9 cellular contexts compared by ENCODE assay signal in the genomic region with DNA sequence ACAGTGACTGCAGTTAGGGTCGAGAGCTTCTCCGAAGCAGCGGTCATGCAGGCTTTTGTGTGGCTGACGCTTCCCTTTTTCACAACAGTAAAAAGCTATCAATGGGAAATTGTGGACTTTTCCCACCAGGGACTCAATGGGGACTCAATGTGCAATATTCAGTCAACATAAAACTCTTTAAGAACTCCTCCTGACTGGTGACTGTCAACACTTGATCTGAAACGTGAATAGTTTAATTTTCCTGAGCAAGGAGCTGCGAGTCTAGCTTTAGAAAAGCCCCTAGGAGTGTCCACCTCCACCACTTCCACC. TPM values are rescaled to one million over a fixed set of nuclear protein-coding genes. Genes with fewer than 3 reads are reported as not detected.
DNase-seq lines count a peak whose midpoint lies in the region; ATAC-seq, FAIRE-seq and TF ChIP-seq lines count a peak whose summit lies in the region.
"Had no signal": no experiment of that assay in that cellular context is flagged by ENCODE, and none has a peak within 500 bp of the region (broad histone marks: within the 10 kb centered on the region; RNA-seq: fewer than 3 reads in every experiment).

No MANE protein-coding gene starts in this region.

- DNase-seq in BJ (ENCODE audit: low read depth), result no peak
- no peak for DNase-seq in MCF 10A (ENCODE audit: unreplicated experiment)
- DNase-seq in natural killer cell, result no peak
- no peak for DNase-seq in small intestine
- no peak for DNase-seq in NCI-H2029 treated with DMSO at 0.1 percent for 48 hours (lab: John Stamatoyannopoulos, UW)
- DNase-seq in T-helper 9 cell, result no peak
- DNase-seq in D341Med (ENCODE audit: low spot score), result no peak
- DNase-seq: NCI-H524 treated with DMSO at 0.1 percent for 48 hours had no signal

- CTCF ChIA-PET in BJ (lab: Yijun Ruan, JAX), result interaction anchor here (0.8 to 3.2 kb wide), 4 partner anchors 15 to 155 kb away, joined by 3 to 11 read pairs (median 4); a partner anchor contains a TSS
- CTCF ChIA-PET in MCF 10A (lab: Yijun Ruan, JAX), result interaction anchor here (0.6 kb wide), 2 partner anchors 46 to 432 kb away, joined by 3 read pairs; no protein-coding TSS in a partner anchor

- ATAC-seq in natural killer cell, result no peak

- POLR2A ChIA-PET in BJ (lab: Charles Lee) (no interaction called here), MCF 10A (lab: Yijun Ruan, JAX) (interaction anchor here (0.6 to 3.1 kb wide), 16 partner anchors 9 to 431 kb away, joined by 3 to 14 read pairs (median 4); a partner anchor contains a TSS)

- H3K4me3 ChIP-seq in BJ (ENCODE audit: low read depth, low read length) (peak overlapping the region; percentile 61; the same call in 1 of the 2 replicates), KMS-11 (IDR thresholded peaks at IDR 0.05; ENCODE audit: insufficient read depth, low read depth, low read length) (no peak overlapping the region), small intestine (ENCODE audit: low read depth in 1 of 2, low read length in 2 of 2) (no peak overlapping the region)

- H3K27ac ChIP-seq in KMS-11, result no peak overlapping the region
- H3K27ac ChIP-seq in small intestine (ENCODE audit: low read depth in 1 of 2, low read length in 1 of 2), result no peak overlapping the region

- no peak overlapping the region for H2AFZ ChIP-seq in KMS-11 (ENCODE audit: low read depth)

- no peak for FAIRE-seq in small intestine (lab: Jason Lieb, UNC)

- 67 to 75% (median 67%) methylated on average over 6 of the region's 6 CpGs for WGBS in small intestine, 3 donors

- H3K27me3 ChIP-seq in BJ (ENCODE audit: control insufficient read depth, insufficient read depth, low read length) (no peaks in the 10 kb centered on the region), KMS-11 (ENCODE audit: insufficient read depth, low read depth) (no peaks in the 10 kb centered on the region; the same call in 1 of the 2 replicates), small intestine (ENCODE audit: control insufficient read depth in 2 of 2, insufficient read depth in 2 of 2, low read length in 2 of 2) (peaks cover 0 to 6% of the 10 kb centered on the region in 2 donors)

- H3K9me3 Mint-ChIP-seq in MCF 10A (ENCODE audit: unreplicated experiment) (no peaks in the 10 kb centered on the region), natural killer cell (no peaks in the 10 kb centered on the region)

- H3K4me1 ChIP-seq in KMS-11 (ENCODE audit: low read depth, poor library complexity, severe bottlenecking) (peaks cover 4% of the 10 kb centered on the region), small intestine (ENCODE audit: control insufficient read depth in 2 of 2, insufficient read depth in 1 of 2, low read depth in 1 of 2, low read length in 1 of 2) (peaks cover 0 to 3% of the 10 kb centered on the region in 2 donors)

- TF ChIP-seq CTCF in BJ (IDR thresholded peaks at IDR 0.05; ENCODE audit: insufficient read depth, low read depth, low read length), result no peak
- TF ChIP-seq CTCF in KMS-11 (conservative IDR thresholded peaks at IDR 0.05; ENCODE audit: low read depth, low read length), result no peak
- no peak for TF ChIP-seq CTCF in MCF 10A (IDR thresholded peaks at IDR 0.05; ENCODE audit: unreplicated experiment)
- no peak for TF ChIP-seq CTCF in natural killer cell (IDR thresholded peaks at IDR 0.05)

- H3K4me2 ChIP-seq in KMS-11, result peak overlapping the region; percentile 80

- H3K36me3 Mint-ChIP-seq in MCF 10A (ENCODE audit: insufficient read depth, unreplicated experiment) (peaks cover 20% of the 10 kb centered on the region), natural killer cell (no peaks in the 10 kb centered on the region)

- H3K9ac ChIP-seq in KMS-11, result peak overlapping the region; percentile 99; the same call in 1 of the 2 replicates

- H3K36me3 ChIP-seq in BJ (ENCODE audit: control insufficient read depth, insufficient read depth, low read length), result peaks cover 8% of the 10 kb centered on the region
- H3K36me3 ChIP-seq in KMS-11 (ENCODE audit: insufficient read depth), result no peaks in the 10 kb centered on the region
- H3K36me3 ChIP-seq in small intestine (ENCODE audit: control insufficient read depth in 2 of 2, insufficient read depth in 2 of 2, low read length in 2 of 2), result peaks cover 2% of the 10 kb centered on the region in 2 donors

- intact Hi-C loops in MCF 10A (cut with micrococcal nuclease), result loop anchor here (2.0 to 10.0 kb wide), 3 partner anchors 143 to 443 kb away; no protein-coding TSS in a partner anchor
- intact Hi-C loops in natural killer cell (cut with micrococcal nuclease), result no loop called here

- H3K9me3 ChIP-seq in small intestine (ENCODE audit: control insufficient read depth, low read depth), result no peaks in the 10 kb centered on the region

- H3K4me1 Mint-ChIP-seq in MCF 10A (ENCODE audit: insufficient read depth, unreplicated experiment), result peaks cover 12% of the 10 kb centered on the region
- peaks cover 5 to 27% of the 10 kb centered on the region in 2 donors for H3K4me1 Mint-ChIP-seq in natural killer cell

- no TSS peak for BruUV-seq in MCF 10A (replicated peaks; lab: Mats Ljungman, UMichigan)

- H3K79me2 ChIP-seq in KMS-11 (ENCODE audit: insufficient read depth, low read depth), result peaks cover 24% of the 10 kb centered on the region

- H3K4me3 Mint-ChIP-seq in MCF 10A (ENCODE audit: unreplicated experiment) (peak overlapping the region; percentile 79), natural killer cell (peak overlapping the region; percentile 60)

- no peaks in the 10 kb centered on the region for H4K20me1 ChIP-seq in KMS-11 (ENCODE audit: insufficient read depth)

- H3K27me3 Mint-ChIP-seq in MCF 10A (ENCODE audit: insufficient read depth, unreplicated experiment) (peaks cover under 1% of the 10 kb centered on the region), natural killer cell (ENCODE audit: low read depth in 2 of 2) (peaks cover 0 to 3% of the 10 kb centered on the region in 2 donors)

- H3K27ac Mint-ChIP-seq in MCF 10A (ENCODE audit: low read depth, unreplicated experiment), result peak overlapping the region; percentile 35
- peak overlapping the region in 1 of 2 donors; percentile 75 for H3K27ac Mint-ChIP-seq in natural killer cell

RNA-seq across cellular contexts. Expression of a gene that starts 28.7 kb away (rescaled TPM):
- polyA plus RNA-seq in BJ (2011; rRNA removed) (24.9 and 32.1 TPM in 2 replicates), small intestine (10 to 100 TPM; 47.2 to 85.7 (median 70.5) TPM)
- polyA minus RNA-seq in BJ (2011; rRNA and poly(A)+ RNA removed), result 24.5 and 27.8 TPM in 2 replicates
- total RNA-seq in MCF 10A (2022) (44.1 and 49.6 TPM in 2 replicates), natural killer cell (10 to 100 TPM; 89.6 to 99.9 (median 96.3) TPM)

RNA-seq across cellular contexts. Expression of a gene that starts 52.5 kb away (rescaled TPM):
- 0.98 and 1.2 TPM in 2 replicates for polyA plus RNA-seq in BJ (2011; rRNA removed)
- 0.09 and 0.10 TPM in 2 replicates for polyA minus RNA-seq in BJ (2011; rRNA and poly(A)+ RNA removed)
- 0.93 and 1.0 TPM in 2 replicates for total RNA-seq in MCF 10A (2022)
- 1 to 10 TPM in 1 of 3 donors, under 1 TPM in 2; 0.61 to 1.1 (median 0.73) TPM for total RNA-seq in natural killer cell
- 10 to 100 TPM; 24.1 to 51.7 (median 48.9) TPM for polyA plus RNA-seq in small intestine
